18 cellular contexts compared by ENCODE assay signal in genomic region chr5:78328585-78329173, GRCh38. TPM values are rescaled to one million over a fixed set of nuclear protein-coding genes. Genes with fewer than 3 reads are reported as not detected.
DNase-seq lines count a peak whose midpoint lies in the region; ATAC-seq and TF ChIP-seq lines count a peak whose summit lies in the region.
"Had no signal": no experiment of that assay in that cellular context is flagged by ENCODE, and none has a peak within 500 bp of the region (broad histone marks: within the 10 kb centered on the region; RNA-seq: fewer than 3 reads in every experiment).

No MANE protein-coding gene starts in this region.

- H3K36me3 ChIP-seq in PC-9 (ENCODE audit: low read depth), result no peaks in the 10 kb centered on the region
- H3K36me3 ChIP-seq in osteoblast (ENCODE audit: insufficient read depth, low read length), result no peaks in the 10 kb centered on the region
- H3K36me3 ChIP-seq: gastrocnemius medialis, vagina had no signal

- peaks cover 4 to 18% (median 6%) of the 10 kb centered on the region in 3 donors for H3K27me3 Mint-ChIP-seq in immature natural killer cell (ENCODE audit: low read depth in 3 of 3)

- no peaks in the 10 kb centered on the region for H3K9me3 ChIP-seq in PC-9 (ENCODE audit: insufficient read depth, low read depth)
- H3K9me3 ChIP-seq in osteoblast (ENCODE audit: low read depth, low read length), result no peaks in the 10 kb centered on the region
- H3K9me3 ChIP-seq: gastrocnemius medialis, vagina had no signal

- DNase-seq in H4 (ENCODE audit: low spot score), result peak; percentile 10
- DNase-seq in PC-9, result no peak
- no peak for DNase-seq in epithelial cell of prostate (ENCODE audit: low read depth, low spot score)
- DNase-seq in osteoblast (ENCODE audit: insufficient read length, low spot score, missing footprints), result peak; percentile 31
- DNase-seq in NCI-H2081 (lab: John Stamatoyannopoulos, UW), result no peak
- DNase-seq in immature natural killer cell, result no peak
- DNase-seq: activated naive CD4-positive, alpha-beta T cell; gastrocnemius medialis; Karpas-422; NCI-H187 treated with DMSO at 0.1 percent for 48 hours; NCI-H526 treated with DMSO at 0.1 percent for 48 hours; nucleus accumbens; stimulated activated naive CD8-positive, alpha-beta T cell treated with anti-CD3 and anti-CD28 coated beads, Interleukin-15, amount 100 ng/mL, for 72 hours; T-helper 1 cell had no signal

- no peaks in the 10 kb centered on the region for H3K9me2 ChIP-seq in PC-9 (ENCODE audit: insufficient read depth)

- POLR2A ChIA-PET in PC-9 (lab: Charles Lee; ENCODE audit: unreplicated experiment), result no interaction called here

- H3K4me2 ChIP-seq in PC-9 (no peak overlapping the region), osteoblast (ENCODE audit: insufficient read depth, low read length) (no peak overlapping the region)

- H3K27me3 ChIP-seq in PC-9 (ENCODE audit: insufficient read depth, low read depth) (no peaks in the 10 kb centered on the region), osteoblast (ENCODE audit: insufficient read depth, low read length) (no peaks in the 10 kb centered on the region)
- H3K27me3 ChIP-seq: gastrocnemius medialis, vagina had no signal

- H3F3A ChIP-seq in PC-9 (ENCODE audit: insufficient read depth, low read depth), result peaks cover 12% of the 10 kb centered on the region; the same call in 1 of the 2 replicates

- no peaks in the 10 kb centered on the region for H4K20me1 ChIP-seq in PC-9 (ENCODE audit: insufficient read depth)
- no peaks in the 10 kb centered on the region for H4K20me1 ChIP-seq in osteoblast (ENCODE audit: insufficient read depth, low read length)

- H3K79me2 ChIP-seq in PC-9 (ENCODE audit: low read depth) (no peaks in the 10 kb centered on the region), osteoblast (ENCODE audit: insufficient read depth, low read length) (no peaks in the 10 kb centered on the region)

- H3K9me3 Mint-ChIP-seq in immature natural killer cell, result peaks cover 0 to 4% (median 0%) of the 10 kb centered on the region in 6 donors
- H3K9me3 Mint-ChIP-seq: memory B cell; stimulated activated naive CD8-positive, alpha-beta T cell treated with anti-CD3 and anti-CD28 coated beads, Interleukin-15, amount 100 ng/mL, for 72 hours had no signal

- peak overlapping the region; percentile 70 for H2AFZ ChIP-seq in PC-9
- peak overlapping the region; percentile 42 for H2AFZ ChIP-seq in osteoblast (ENCODE audit: low read length)

- no peak overlapping the region for H3K4me3 Mint-ChIP-seq in immature natural killer cell
- H3K4me3 Mint-ChIP-seq: CD14-positive monocyte; memory B cell; stimulated activated naive CD8-positive, alpha-beta T cell treated with anti-CD3 and anti-CD28 coated beads, Interleukin-15, amount 100 ng/mL, for 72 hours had no signal

- H3K27ac ChIP-seq in PC-9 (peak overlapping the region; percentile 45), epithelial cell of prostate (peak overlapping the region; percentile 63), osteoblast (ENCODE audit: low read depth, low read length) (no peak overlapping the region)
- H3K27ac ChIP-seq: gastrocnemius medialis, vagina had no signal

- ATAC-seq in GM19452 (IDR thresholded peaks at IDR 0.05; ENCODE audit: unreplicated experiment), result no peak
- ATAC-seq: gastrocnemius medialis; stimulated activated naive CD8-positive, alpha-beta T cell treated with anti-CD3 and anti-CD28 coated beads, Interleukin-15, amount 100 ng/mL, for 72 hours had no signal

- no peaks in the 10 kb centered on the region for H3K4me1 Mint-ChIP-seq in immature natural killer cell
- H3K4me1 Mint-ChIP-seq: memory B cell; stimulated activated naive CD8-positive, alpha-beta T cell treated with anti-CD3 and anti-CD28 coated beads, Interleukin-15, amount 100 ng/mL, for 72 hours had no signal

- no peak for TF ChIP-seq CTCF in PC-9 (conservative IDR thresholded peaks at IDR 0.05)
- TF ChIP-seq CTCF in osteoblast (IDR thresholded peaks at IDR 0.05; ENCODE audit: extremely low read depth, low read depth, low read length), result no peak

- no peaks in the 10 kb centered on the region for H3K36me3 Mint-ChIP-seq in immature natural killer cell
- H3K36me3 Mint-ChIP-seq: CD14-positive monocyte, memory B cell had no signal

- no TSS peak for BruUV-seq in PC-9 (replicated peaks; lab: Mats Ljungman, UMichigan)

- H3K27ac Mint-ChIP-seq in immature natural killer cell, result no peak overlapping the region
- H3K27ac Mint-ChIP-seq: CD14-positive monocyte; memory B cell; stimulated activated naive CD8-positive, alpha-beta T cell treated with anti-CD3 and anti-CD28 coated beads, Interleukin-15, amount 100 ng/mL, for 72 hours had no signal

- intact Hi-C loops in PC-9 (cut with micrococcal nuclease; ENCODE audit: unreplicated experiment), result loop anchor here (5.0 kb wide), 1 partner anchor 259 kb away; no protein-coding TSS in a partner anchor

- no peak overlapping the region for H3K4me3 ChIP-seq in PC-9
- no peak overlapping the region for H3K4me3 ChIP-seq in osteoblast (ENCODE audit: insufficient read depth, low read length)
- H3K4me3 ChIP-seq: gastrocnemius medialis, vagina had no signal

- H3K4me1 ChIP-seq in PC-9 (replicated peaks; ENCODE audit: insufficient read depth) (peaks cover 22% of the 10 kb centered on the region), osteoblast (ENCODE audit: insufficient read depth, low read length) (no peaks in the 10 kb centered on the region)
- H3K4me1 ChIP-seq: gastrocnemius medialis, vagina had no signal

- CTCF ChIA-PET in PC-9 (lab: Charles Lee), result interaction anchor here (0.6 kb wide), 1 partner anchor 209 kb away, joined by 3 read pairs; no protein-coding TSS in a partner anchor

RNA-seq across cellular contexts. Expression of gene SCAMP1, which starts 31.7 kb away (rescaled TPM):
- 27.9 and 36.2 TPM in 2 replicates for total RNA-seq in H4 (2014; rRNA removed; shearing (Covaris generic))
- total RNA-seq in PC-9 (2021) (38.7 and 41.1 TPM in 2 replicates), osteoblast (70.2 and 71.9 TPM in 2 replicates)
- polyA plus RNA-seq in immature natural killer cell, result 10 to 100 TPM; 30.6 to 42.4 (median 42.0) TPM

RNA-seq across cellular contexts. Expression of gene AP3B1, which starts 34.2 kb away (rescaled TPM):
- 30.2 and 41.6 TPM in 2 replicates for total RNA-seq in H4 (2014; rRNA removed; shearing (Covaris generic))
- 36.7 and 44.0 TPM in 2 replicates for total RNA-seq in PC-9 (2021)
- total RNA-seq in osteoblast, result 77.4 and 85.7 TPM in 2 replicates
- 10 to 100 TPM; 11.6 to 31.7 (median 19.2) TPM for polyA plus RNA-seq in immature natural killer cell

Comparison
In these comparisons a context has a peak if more than half of its experiments do, and no peak if none do; other contexts are left out.
1. DNase-seq: peak in H4 (single experiment) and osteoblast (single experiment); none in PC-9 (0 of 2), epithelial cell of prostate (single experiment), NCI-H2081 (0 of 2) and immature natural killer cell (0 of 3).